Comparison of ENCODE assay signal across 18 cellular contexts in the genomic region with DNA sequence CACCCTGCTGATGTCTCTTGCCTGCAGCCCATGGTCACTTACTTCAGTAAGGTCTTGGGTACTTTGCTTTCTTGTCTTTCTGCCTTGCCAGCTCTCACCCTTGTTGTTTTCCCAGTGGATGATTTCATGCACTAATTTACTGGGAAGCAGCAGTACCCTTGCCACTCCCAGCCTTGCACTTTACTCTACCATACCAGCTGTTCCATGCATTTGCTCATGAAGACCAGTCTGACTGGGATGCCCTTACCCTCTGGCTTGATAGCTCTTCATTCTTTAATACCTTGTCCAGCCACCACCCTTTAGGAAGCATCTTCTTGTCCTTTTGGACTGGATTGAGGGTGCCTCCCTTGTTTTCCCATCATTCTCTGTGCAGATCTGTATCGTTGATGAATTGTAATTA.
"Had no signal": no experiment of that assay in that cellular context is flagged by ENCODE, and none has a peak within 500 bp of the region (broad histone marks: within the 10 kb centered on the region; RNA-seq: fewer than 3 reads in every experiment).

No MANE protein-coding gene starts in this region.

- H3K36me3 ChIP-seq: sigmoid colon, thyroid gland had no signal

- H3K9me3 Mint-ChIP-seq: activated T-cell treated with anti-CD3 and anti-CD28 coated beads, Interleukin-2, amount 50 U/mL, for 24 hours; dendritic cell treated with granulocyte-macrophage colony-stimulating factor and Interleukin-4, amounts not matched to agents 40 ng/mL and 50 ng/mL, for 4 days; natural killer cell had no signal

- H3K4me3 ChIP-seq: esophagus squamous epithelium, lung, sigmoid colon, thyroid gland had no signal

- H3K27me3 ChIP-seq: esophagus squamous epithelium, sigmoid colon, thyroid gland had no signal

- H3K9me3 ChIP-seq: esophagus squamous epithelium, sigmoid colon, thyroid gland had no signal

- H3K4me1 ChIP-seq: esophagus squamous epithelium, parathyroid adenoma had no signal

- DNase-seq: activated CD4-positive, alpha-beta T cell treated with anti-CD3 and anti-CD28 coated beads for 48 hours; activated CD4-positive, CD25-positive, alpha-beta regulatory T cell; activated CD8-positive, alpha-beta T cell treated with anti-CD3 and anti-CD28 coated beads, Interleukin-2, amount 10 ng/mL, durations not matched to agents 7 days and 5 days; activated effector memory CD4-positive, alpha-beta T cell treated with Interleukin-2 at 50 U/mL for 16 hours; activated naive CD4-positive, alpha-beta T cell treated with anti-CD3 and anti-CD28 coated beads, Interleukin-2, amount 50 U/mL, for 16 hours; activated T-cell treated with anti-CD3 and anti-CD28 coated beads, Interleukin-2, amount 50 U/mL, for 24 hours; effector CD8-positive, alpha-beta T cell; esophagus squamous epithelium; islet precursor cell; midbrain; natural killer cell; sigmoid colon; stimulated activated naive CD4-positive, alpha-beta T cell; T-helper 9 cell; thyroid gland had no signal

- H3K9ac ChIP-seq: parathyroid adenoma had no signal

- ATAC-seq: activated CD8-positive, alpha-beta T cell treated with anti-CD3 and anti-CD28 coated beads, Interleukin-2, amount 10 ng/mL, durations not matched to agents 7 days and 5 days; natural killer cell had no signal

- H3K4me3 Mint-ChIP-seq: activated CD8-positive, alpha-beta T cell treated with anti-CD3 and anti-CD28 coated beads, Interleukin-2, amount 10 ng/mL, durations not matched to agents 7 days and 5 days; activated T-cell treated with anti-CD3 and anti-CD28 coated beads, Interleukin-2, amount 50 U/mL, for 24 hours; dendritic cell treated with granulocyte-macrophage colony-stimulating factor and Interleukin-4, amounts not matched to agents 40 ng/mL and 50 ng/mL, for 4 days; natural killer cell had no signal

- H3K36me3 Mint-ChIP-seq: natural killer cell had no signal

- H3K27ac ChIP-seq: esophagus squamous epithelium, parathyroid adenoma, sigmoid colon, thyroid gland had no signal

- H3K27ac Mint-ChIP-seq: activated CD8-positive, alpha-beta T cell treated with anti-CD3 and anti-CD28 coated beads, Interleukin-2, amount 10 ng/mL, durations not matched to agents 7 days and 5 days; activated T-cell treated with anti-CD3 and anti-CD28 coated beads, Interleukin-2, amount 50 U/mL, for 24 hours; dendritic cell treated with granulocyte-macrophage colony-stimulating factor and Interleukin-4, amounts not matched to agents 40 ng/mL and 50 ng/mL, for 4 days had no signal

- H3K27me3 Mint-ChIP-seq: activated T-cell treated with anti-CD3 and anti-CD28 coated beads, Interleukin-2, amount 50 U/mL, for 24 hours; dendritic cell treated with granulocyte-macrophage colony-stimulating factor and Interleukin-4, amounts not matched to agents 40 ng/mL and 50 ng/mL, for 4 days had no signal
